Comparison of ENCODE assay signal across 8 cellular contexts in the genomic region with DNA sequence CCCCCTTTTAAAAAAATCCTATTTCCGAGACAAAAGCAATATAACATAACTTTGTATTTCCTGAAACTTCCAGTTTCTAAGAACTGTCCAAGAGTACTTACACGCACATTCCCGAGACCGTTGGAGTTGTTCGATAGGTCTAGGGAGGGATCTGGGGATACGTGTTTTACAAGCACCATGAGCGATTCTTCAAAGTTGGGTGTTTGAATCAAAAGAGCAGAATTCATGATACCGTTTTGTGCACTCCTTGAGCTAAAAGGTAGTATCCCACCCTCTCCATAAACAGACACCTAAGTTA. TPM values are rescaled to one million over a fixed set of nuclear protein-coding genes. Genes with fewer than 3 reads are reported as not detected.
DNase-seq lines count a peak whose midpoint lies in the region; ATAC-seq and TF ChIP-seq lines count a peak whose summit lies in the region.

No MANE protein-coding gene starts in this region.

- TF ChIP-seq CTCF in activated B cell treated with CpG ODN at 0.5 μM for 24 hours (IDR thresholded peaks at IDR 0.05), result no peak

- peaks cover 35% of the 10 kb centered on the region for H3K4me1 Mint-ChIP-seq in activated CD4-positive, alpha-beta T cell treated with anti-CD3 and anti-CD28 coated beads, Interleukin-2, amount 10 ng/mL, durations not matched to agents 7 days and 5 days
- H3K4me1 Mint-ChIP-seq in activated B cell treated with CpG ODN at 0.5 μM for 24 hours, result peaks cover 73% of the 10 kb centered on the region
- peaks cover 49% of the 10 kb centered on the region for H3K4me1 Mint-ChIP-seq in stimulated activated memory B cell treated with anti-CD40 and anti-IgM and Interleukin-4, amounts not matched to agents 10 μg/mL and 1 μg/mL and 100 μg/mL, for 72 hours

- CTCF ChIA-PET in activated CD4-positive, alpha-beta T cell treated with anti-CD3 and anti-CD28 coated beads, Interleukin-2, amount 10 ng/mL, durations not matched to agents 7 days and 5 days (lab: Charles Lee), result interaction anchor here (1.4 to 1.6 kb wide), 2 partner anchors 10 to 65 kb away, joined by 3 to 6 read pairs; partner anchors contain the start of gene ARL8B
- CTCF ChIA-PET in activated B cell treated with CpG ODN at 0.5 μM for 24 hours (lab: Charles Lee), result interaction anchor here (0.9 to 1.0 kb wide), 3 partner anchors 10 to 62 kb away, joined by 3 read pairs; no protein-coding TSS in a partner anchor

- H3K4me3 Mint-ChIP-seq in activated CD4-positive, alpha-beta T cell treated with anti-CD3 and anti-CD28 coated beads, Interleukin-2, amount 10 ng/mL, durations not matched to agents 7 days and 5 days, result peak overlapping the region; percentile 93
- peak overlapping the region; percentile 97 for H3K4me3 Mint-ChIP-seq in activated B cell treated with CpG ODN at 0.5 μM for 24 hours
- peak overlapping the region; percentile 100 for H3K4me3 Mint-ChIP-seq in stimulated activated memory B cell treated with anti-CD40 and anti-IgM and Interleukin-4, amounts not matched to agents 10 μg/mL and 1 μg/mL and 100 μg/mL, for 72 hours

- H3K27ac Mint-ChIP-seq in activated CD4-positive, alpha-beta T cell treated with anti-CD3 and anti-CD28 coated beads, Interleukin-2, amount 10 ng/mL, durations not matched to agents 7 days and 5 days, result peak overlapping the region; percentile 97
- H3K27ac Mint-ChIP-seq in activated B cell treated with CpG ODN at 0.5 μM for 24 hours, result peak overlapping the region; percentile 94
- H3K27ac Mint-ChIP-seq in stimulated activated memory B cell treated with anti-CD40 and anti-IgM and Interleukin-4, amounts not matched to agents 10 μg/mL and 1 μg/mL and 100 μg/mL, for 72 hours, result peak overlapping the region; percentile 99

- DNase-seq in activated CD4-positive, alpha-beta T cell treated with anti-CD3 and anti-CD28 coated beads, Interleukin-2, amount 10 ng/mL, durations not matched to agents 7 days and 5 days, result no peak
- DNase-seq in activated CD4-positive, alpha-beta T cell treated with anti-CD3 and anti-CD28 coated beads, Interleukin-2, amount 50 U/mL, for 1 hour, result no peak
- no peak for DNase-seq in activated B cell treated with CpG ODN at 0.5 μM for 24 hours
- peak; percentile 35 for DNase-seq in hepatic stellate cell (ENCODE audit: low spot score)
- no peak for DNase-seq in NCI-H187 (lab: John Stamatoyannopoulos, UW)

- POLR2A ChIA-PET in activated CD4-positive, alpha-beta T cell treated with anti-CD3 and anti-CD28 coated beads, Interleukin-2, amount 10 ng/mL, durations not matched to agents 7 days and 5 days (lab: Charles Lee), result interaction anchor here (2.1 kb wide), 1 partner anchor 11 kb away, joined by 11 read pairs; no protein-coding TSS in a partner anchor
- POLR2A ChIA-PET in activated B cell treated with CpG ODN at 0.5 μM for 24 hours (lab: Charles Lee), result interaction anchor here (1.3 to 6.6 kb wide), 9 partner anchors 10 to 693 kb away, joined by 3 to 129 read pairs (median 20); partner anchors contain the start of genes ARL8B, BHLHE40 and ITPR1

- no peak for ATAC-seq in activated B cell treated with CpG ODN at 0.5 μM for 24 hours (ENCODE audit: low read depth)
- no peak for ATAC-seq in stimulated activated memory B cell treated with anti-CD40 and anti-IgM and Interleukin-4, amounts not matched to agents 10 μg/mL and 1 μg/mL and 100 μg/mL, for 72 hours
- no peak for ATAC-seq in GM21786 (IDR thresholded peaks at IDR 0.05; ENCODE audit: unreplicated experiment)
- ATAC-seq in GM18517 (IDR thresholded peaks at IDR 0.05; ENCODE audit: unreplicated experiment), result no peak

- H3K9me3 Mint-ChIP-seq in activated CD4-positive, alpha-beta T cell treated with anti-CD3 and anti-CD28 coated beads, Interleukin-2, amount 10 ng/mL, durations not matched to agents 7 days and 5 days, result no peaks in the 10 kb centered on the region
- H3K9me3 Mint-ChIP-seq in activated B cell treated with CpG ODN at 0.5 μM for 24 hours, result no peaks in the 10 kb centered on the region
- H3K9me3 Mint-ChIP-seq in stimulated activated memory B cell treated with anti-CD40 and anti-IgM and Interleukin-4, amounts not matched to agents 10 μg/mL and 1 μg/mL and 100 μg/mL, for 72 hours, result no peaks in the 10 kb centered on the region

- peaks cover 36% of the 10 kb centered on the region for H3K36me3 Mint-ChIP-seq in activated CD4-positive, alpha-beta T cell treated with anti-CD3 and anti-CD28 coated beads, Interleukin-2, amount 10 ng/mL, durations not matched to agents 7 days and 5 days (ENCODE audit: low read depth)
- H3K36me3 Mint-ChIP-seq in activated B cell treated with CpG ODN at 0.5 μM for 24 hours (ENCODE audit: low read depth), result peaks cover 33% of the 10 kb centered on the region
- peaks cover 29% of the 10 kb centered on the region for H3K36me3 Mint-ChIP-seq in stimulated activated memory B cell treated with anti-CD40 and anti-IgM and Interleukin-4, amounts not matched to agents 10 μg/mL and 1 μg/mL and 100 μg/mL, for 72 hours

- intact Hi-C loops in activated B cell treated with CpG ODN at 0.5 μM for 24 hours (cut with micrococcal nuclease), result loop anchor here (1.0 to 10.0 kb wide), 8 partner anchors 18 to 694 kb away; partner anchors contain the start of genes ARL8B and ITPR1

- no peaks in the 10 kb centered on the region for H3K27me3 Mint-ChIP-seq in activated CD4-positive, alpha-beta T cell treated with anti-CD3 and anti-CD28 coated beads, Interleukin-2, amount 10 ng/mL, durations not matched to agents 7 days and 5 days
- H3K27me3 Mint-ChIP-seq in activated B cell treated with CpG ODN at 0.5 μM for 24 hours, result no peaks in the 10 kb centered on the region
- H3K27me3 Mint-ChIP-seq in stimulated activated memory B cell treated with anti-CD40 and anti-IgM and Interleukin-4, amounts not matched to agents 10 μg/mL and 1 μg/mL and 100 μg/mL, for 72 hours, result no peaks in the 10 kb centered on the region

RNA-seq across cellular contexts. Expression of gene EDEM1, which starts 0.7 kb away (rescaled TPM):
- 10 to 100 TPM; 80.1 to 94.1 TPM for total RNA-seq in activated CD4-positive, alpha-beta T cell treated with anti-CD3 and anti-CD28 coated beads, Interleukin-2, amount 10 ng/mL, durations not matched to agents 7 days and 5 days
- 171 and 185 TPM in 2 replicates for total RNA-seq in activated B cell treated with CpG ODN at 0.5 μM for 24 hours
